Comparison of ENCODE assay signal across 1 cellular context in the genomic region with DNA sequence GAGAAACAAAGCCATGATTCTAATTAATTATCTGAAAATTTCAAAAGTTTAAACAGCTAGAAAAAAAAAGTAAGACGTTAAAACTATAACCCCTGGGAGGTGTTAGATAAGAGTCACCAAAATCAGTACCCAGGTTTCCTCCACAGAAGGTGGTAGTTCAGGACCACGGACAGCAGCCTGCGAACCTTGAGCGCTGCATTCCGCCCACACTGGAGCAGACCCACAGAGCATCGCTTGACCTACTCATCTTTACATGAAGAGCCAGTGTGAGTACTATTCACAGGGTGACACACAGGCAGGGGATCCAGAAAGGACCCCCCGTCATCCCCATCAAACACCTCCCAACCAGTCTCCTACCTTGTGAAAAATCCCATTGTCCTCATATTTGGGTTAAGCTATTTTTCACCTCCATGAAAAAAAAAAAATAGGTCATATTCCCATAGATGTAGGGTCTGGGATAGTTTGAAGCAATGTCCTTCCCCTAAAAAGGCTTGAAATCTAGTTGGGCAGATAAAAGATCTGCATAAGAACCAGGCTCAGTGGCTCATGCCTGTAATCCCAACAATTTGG.
A peak's percentile ranks its signal among the peaks of the same experiment; 100 is the strongest.
TF ChIP-seq lines count a peak whose summit lies in the region.

No MANE protein-coding gene starts in this region.

TF ChIP-seq in WTC11, 78 proteins besides CTCF, POLR2A, EP300 and RAD21 (continued from another document):
- TF ChIP-seq CBFB (CRISPR knock-in tag; IDR thresholded peaks at IDR 0.05; ENCODE audit: low read depth) (no peak), TEAD1 (CRISPR knock-in tag; IDR thresholded peaks at IDR 0.05) (peak; percentile 83), FOXJ3 (CRISPR knock-in tag; IDR thresholded peaks at IDR 0.05; ENCODE audit: borderline replicate concordance) (no peak), ZNF396 (CRISPR knock-in tag; IDR thresholded peaks at IDR 0.05; ENCODE audit: borderline replicate concordance) (no peak), ELF4 (CRISPR knock-in tag; IDR thresholded peaks at IDR 0.05; ENCODE audit: low read depth) (no peak), MXD4 (CRISPR knock-in tag; IDR thresholded peaks at IDR 0.05; ENCODE audit: borderline replicate concordance) (no peak), TCF7 (CRISPR knock-in tag; IDR thresholded peaks at IDR 0.05; ENCODE audit: low read depth) (no peak), ATF1 (CRISPR knock-in tag; IDR thresholded peaks at IDR 0.05) (no peak), HMGA2 (CRISPR knock-in tag; IDR thresholded peaks at IDR 0.05) (no peak), NFE2L1 (CRISPR knock-in tag; IDR thresholded peaks at IDR 0.05) (peak; percentile 65; the same call in 1 of the 2 replicates), ZNF671 (CRISPR knock-in tag; IDR thresholded peaks at IDR 0.05) (no peak), ZNF219 (CRISPR knock-in tag; IDR thresholded peaks at IDR 0.05; ENCODE audit: borderline replicate concordance) (no peak)
- TF ChIP-seq, protein P1, sequence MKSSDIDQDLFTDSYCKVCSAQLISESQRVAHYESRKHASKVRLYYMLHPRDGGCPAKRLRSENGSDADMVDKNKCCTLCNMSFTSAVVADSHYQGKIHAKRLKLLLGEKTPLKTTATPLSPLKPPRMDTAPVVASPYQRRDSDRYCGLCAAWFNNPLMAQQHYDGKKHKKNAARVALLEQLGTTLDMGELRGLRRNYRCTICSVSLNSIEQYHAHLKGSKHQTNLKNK (CRISPR knock-in tag; IDR thresholded peaks at IDR 0.05) = no peak
- TF ChIP-seq, protein P2, sequence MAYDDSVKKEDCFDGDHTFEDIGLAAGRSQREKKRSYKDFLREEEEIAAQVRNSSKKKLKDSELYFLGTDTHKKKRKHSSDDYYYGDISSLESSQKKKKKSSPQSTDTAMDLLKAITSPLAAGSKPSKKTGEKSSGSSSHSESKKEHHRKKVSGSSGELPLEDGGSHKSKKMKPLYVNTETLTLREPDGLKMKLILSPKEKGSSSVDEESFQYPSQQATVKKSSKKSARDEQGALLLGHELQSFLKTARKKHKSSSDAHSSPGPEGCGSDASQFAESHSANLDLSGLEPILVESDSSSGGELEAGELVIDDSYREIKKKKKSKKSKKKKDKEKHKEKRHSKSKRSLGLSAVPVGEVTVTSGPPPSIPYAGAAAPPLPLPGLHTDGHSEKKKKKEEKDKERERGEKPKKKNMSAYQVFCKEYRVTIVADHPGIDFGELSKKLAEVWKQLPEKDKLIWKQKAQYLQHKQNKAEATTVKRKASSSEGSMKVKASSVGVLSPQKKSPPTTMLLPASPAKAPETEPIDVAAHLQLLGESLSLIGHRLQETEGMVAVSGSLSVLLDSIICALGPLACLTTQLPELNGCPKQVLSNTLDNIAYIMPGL (CRISPR knock-in tag; IDR thresholded peaks at IDR 0.05) = no peak
- TF ChIP-seq, protein P3, sequence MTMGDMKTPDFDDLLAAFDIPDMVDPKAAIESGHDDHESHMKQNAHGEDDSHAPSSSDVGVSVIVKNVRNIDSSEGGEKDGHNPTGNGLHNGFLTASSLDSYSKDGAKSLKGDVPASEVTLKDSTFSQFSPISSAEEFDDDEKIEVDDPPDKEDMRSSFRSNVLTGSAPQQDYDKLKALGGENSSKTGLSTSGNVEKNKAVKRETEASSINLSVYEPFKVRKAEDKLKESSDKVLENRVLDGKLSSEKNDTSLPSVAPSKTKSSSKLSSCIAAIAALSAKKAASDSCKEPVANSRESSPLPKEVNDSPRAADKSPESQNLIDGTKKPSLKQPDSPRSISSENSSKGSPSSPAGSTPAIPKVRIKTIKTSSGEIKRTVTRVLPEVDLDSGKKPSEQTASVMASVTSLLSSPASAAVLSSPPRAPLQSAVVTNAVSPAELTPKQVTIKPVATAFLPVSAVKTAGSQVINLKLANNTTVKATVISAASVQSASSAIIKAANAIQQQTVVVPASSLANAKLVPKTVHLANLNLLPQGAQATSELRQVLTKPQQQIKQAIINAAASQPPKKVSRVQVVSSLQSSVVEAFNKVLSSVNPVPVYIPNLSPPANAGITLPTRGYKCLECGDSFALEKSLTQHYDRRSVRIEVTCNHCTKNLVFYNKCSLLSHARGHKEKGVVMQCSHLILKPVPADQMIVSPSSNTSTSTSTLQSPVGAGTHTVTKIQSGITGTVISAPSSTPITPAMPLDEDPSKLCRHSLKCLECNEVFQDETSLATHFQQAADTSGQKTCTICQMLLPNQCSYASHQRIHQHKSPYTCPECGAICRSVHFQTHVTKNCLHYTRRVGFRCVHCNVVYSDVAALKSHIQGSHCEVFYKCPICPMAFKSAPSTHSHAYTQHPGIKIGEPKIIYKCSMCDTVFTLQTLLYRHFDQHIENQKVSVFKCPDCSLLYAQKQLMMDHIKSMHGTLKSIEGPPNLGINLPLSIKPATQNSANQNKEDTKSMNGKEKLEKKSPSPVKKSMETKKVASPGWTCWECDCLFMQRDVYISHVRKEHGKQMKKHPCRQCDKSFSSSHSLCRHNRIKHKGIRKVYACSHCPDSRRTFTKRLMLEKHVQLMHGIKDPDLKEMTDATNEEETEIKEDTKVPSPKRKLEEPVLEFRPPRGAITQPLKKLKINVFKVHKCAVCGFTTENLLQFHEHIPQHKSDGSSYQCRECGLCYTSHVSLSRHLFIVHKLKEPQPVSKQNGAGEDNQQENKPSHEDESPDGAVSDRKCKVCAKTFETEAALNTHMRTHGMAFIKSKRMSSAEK (CRISPR knock-in tag; IDR thresholded peaks at IDR 0.05; ENCODE audit: borderline replicate concordance) = no peak
- TF ChIP-seq, protein P4, sequence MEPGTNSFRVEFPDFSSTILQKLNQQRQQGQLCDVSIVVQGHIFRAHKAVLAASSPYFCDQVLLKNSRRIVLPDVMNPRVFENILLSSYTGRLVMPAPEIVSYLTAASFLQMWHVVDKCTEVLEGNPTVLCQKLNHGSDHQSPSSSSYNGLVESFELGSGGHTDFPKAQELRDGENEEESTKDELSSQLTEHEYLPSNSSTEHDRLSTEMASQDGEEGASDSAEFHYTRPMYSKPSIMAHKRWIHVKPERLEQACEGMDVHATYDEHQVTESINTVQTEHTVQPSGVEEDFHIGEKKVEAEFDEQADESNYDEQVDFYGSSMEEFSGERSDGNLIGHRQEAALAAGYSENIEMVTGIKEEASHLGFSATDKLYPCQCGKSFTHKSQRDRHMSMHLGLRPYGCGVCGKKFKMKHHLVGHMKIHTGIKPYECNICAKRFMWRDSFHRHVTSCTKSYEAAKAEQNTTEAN (CRISPR knock-in tag; IDR thresholded peaks at IDR 0.05) = peak; percentile 50; the same call in 1 of the 2 replicates
- TF ChIP-seq, protein P5, sequence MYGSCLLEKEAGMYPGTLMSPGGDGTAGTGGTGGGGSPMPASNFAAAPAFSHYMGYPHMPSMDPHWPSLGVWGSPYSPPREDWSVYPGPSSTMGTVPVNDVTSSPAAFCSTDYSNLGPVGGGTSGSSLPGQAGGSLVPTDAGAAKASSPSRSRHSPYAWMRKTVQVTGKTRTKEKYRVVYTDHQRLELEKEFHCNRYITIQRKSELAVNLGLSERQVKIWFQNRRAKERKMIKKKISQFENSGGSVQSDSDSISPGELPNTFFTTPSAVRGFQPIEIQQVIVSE (CRISPR knock-in tag; IDR thresholded peaks at IDR 0.05; ENCODE audit: borderline replicate concordance) = no peak
